In the genomic region with DNA sequence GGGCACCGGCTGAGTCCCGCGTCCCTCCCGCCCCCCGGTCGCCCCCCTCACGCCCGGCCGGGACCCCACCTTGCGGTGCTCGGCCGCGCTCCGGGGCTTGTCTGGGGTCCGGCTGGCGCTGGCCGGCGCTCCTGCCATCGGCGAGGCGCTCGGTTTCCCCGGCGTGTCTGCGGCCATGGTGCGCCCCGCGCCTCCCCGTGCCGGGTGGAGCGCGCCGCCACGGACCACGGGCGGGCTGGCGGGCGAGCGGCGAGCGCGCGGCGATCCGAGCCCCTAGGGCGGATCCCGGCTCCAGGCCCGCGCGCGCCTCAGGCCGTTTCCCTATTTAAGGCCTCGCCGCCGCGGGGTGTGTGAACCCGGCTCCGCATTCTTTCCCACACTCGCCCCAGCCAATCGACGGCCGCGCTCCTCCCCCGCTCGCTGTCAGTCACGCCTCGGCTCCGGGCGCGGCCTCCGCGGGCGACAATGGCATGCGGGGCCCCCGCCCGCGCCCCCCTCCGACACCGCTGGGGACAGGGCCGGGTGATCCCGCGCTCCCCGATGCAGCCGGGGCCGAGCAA, we compare ENCODE assay signal across 8 cellular contexts. TPM values are rescaled to one million over a fixed set of nuclear protein-coding genes. Genes with fewer than 3 reads are reported as not detected.
DNase-seq lines count a peak whose midpoint lies in the region; ATAC-seq, FAIRE-seq and TF ChIP-seq lines count a peak whose summit lies in the region.

A gene with protein sequence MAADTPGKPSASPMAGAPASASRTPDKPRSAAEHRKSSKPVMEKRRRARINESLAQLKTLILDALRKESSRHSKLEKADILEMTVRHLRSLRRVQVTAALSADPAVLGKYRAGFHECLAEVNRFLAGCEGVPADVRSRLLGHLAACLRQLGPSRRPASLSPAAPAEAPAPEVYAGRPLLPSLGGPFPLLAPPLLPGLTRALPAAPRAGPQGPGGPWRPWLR (minus strand): TSS at position 301 of the 560 bp plus-strand sequence. CDS start 124 bp downstream, at position 177.

- WGBS in mesendoderm (ENCODE audit: extremely low coverage, insufficient coverage, low lambda C conversion rate) = no CpG with 5 or more reads among the region's 85 CpGs

- H3K4me1 Mint-ChIP-seq in stimulated activated effector memory CD8-positive, alpha-beta T cell treated with anti-CD3 and anti-CD28 coated beads, Interleukin-12 subunit alpha, Interleukin-12 subunit beta, amount 100 ng/mL, for 72 hours = peaks cover 21% of the 10 kb centered on the region

- FAIRE-seq in endothelial cell of umbilical vein (lab: Jason Lieb, UNC) = peak; percentile 85

- H3K18ac ChIP-seq in mesendoderm (ENCODE audit: low read length) = peak within 1 kb of the TSS; percentile 15

- H4K5ac ChIP-seq in mesendoderm (ENCODE audit: low read length) = no peak within 1 kb of the TSS

- H3K79me1 ChIP-seq in mesendoderm (ENCODE audit: low read length) = no peaks in the 10 kb centered on the region

- no peaks in the 10 kb centered on the region for H3K9me3 Mint-ChIP-seq in stimulated activated effector memory CD8-positive, alpha-beta T cell treated with anti-CD3 and anti-CD28 coated beads, Interleukin-12 subunit alpha, Interleukin-12 subunit beta, amount 100 ng/mL, for 72 hours

- H3K79me2 ChIP-seq in endothelial cell of umbilical vein (ENCODE audit: control insufficient read depth, insufficient read depth, low read length) (no peaks in the 10 kb centered on the region), mesendoderm (ENCODE audit: control insufficient read depth, insufficient read depth, low read length) (no peaks in the 10 kb centered on the region)

- H3K23ac ChIP-seq in mesendoderm (ENCODE audit: low read length) = peak within 1 kb of the TSS; percentile 80

- peak; percentile 69 for TF ChIP-seq POLR2A in endothelial cell of umbilical vein (IDR thresholded peaks at IDR 0.05; ENCODE audit: low read depth, low read length)

- no peaks in the 10 kb centered on the region for H3K9me3 ChIP-seq in endothelial cell of umbilical vein (replicated peaks; ENCODE audit: control insufficient read depth, insufficient read depth, low read length)

- no peak within 1 kb of the TSS for H4K8ac ChIP-seq in mesendoderm (ENCODE audit: low read depth, low read length)

- H3K56ac ChIP-seq in mesendoderm (ENCODE audit: low read length) = peak within 1 kb of the TSS; percentile 85

- no TSS peak for BruUV-seq in endothelial cell of umbilical vein (replicated peaks; lab: Mats Ljungman, UMichigan)

- no peak within 1 kb of the TSS for H2AK5ac ChIP-seq in mesendoderm (ENCODE audit: low read length)

- no peaks in the 10 kb centered on the region for H3K9me1 ChIP-seq in endothelial cell of umbilical vein (replicated peaks; ENCODE audit: control insufficient read depth, extremely low read depth, insufficient read depth, low read length)

- no peak within 1 kb of the TSS for H2BK5ac ChIP-seq in mesendoderm (ENCODE audit: low read length)

- no peak within 1 kb of the TSS for H3K4ac ChIP-seq in mesendoderm (ENCODE audit: low read depth, low read length)

- H3K9ac ChIP-seq in endothelial cell of umbilical vein (replicated peaks; ENCODE audit: extremely low read depth, insufficient read depth, low read length) (peak within 1 kb of the TSS; percentile 91), mesendoderm (ENCODE audit: low read length) (peak within 1 kb of the TSS; percentile 71)

- H3K4me3 ChIP-seq in endothelial cell of umbilical vein (replicated peaks in 1 of 3; ENCODE audit: insufficient read depth in 1 of 3, low read depth in 1 of 3, low read length in 3 of 3) (peak within 1 kb of the TSS; percentile 47 to 55 (median 51)), mesendoderm (ENCODE audit: low read length) (no peak within 1 kb of the TSS)

- dilution Hi-C loops in endothelial cell of umbilical vein (cut with MboI; ENCODE audit: extremely low pct_ligation_motif_present, low sequenced_read_pairs) = no loop called here

- DNase-seq in AG20443 (ENCODE audit: low spot score) = peak; percentile 95
- peak; percentile 91 for DNase-seq in NCI-H2227 treated with DMSO at 0.1 percent for 48 hours (lab: John Stamatoyannopoulos, UW)
- peak; percentile 70 for DNase-seq in activated CD8-positive, alpha-beta memory T cell treated with anti-CD3 and anti-CD28 coated beads, Interleukin-2, amount 50 U/mL, for 4 hours
- peak; percentile 92 for DNase-seq in endothelial cell of umbilical vein (ENCODE audit: low read depth, low spot score)
- DNase-seq in mesendoderm = peak; percentile 92
- DNase-seq in stimulated activated effector memory CD8-positive, alpha-beta T cell treated with anti-CD3 and anti-CD28 coated beads, Interleukin-12 subunit alpha, Interleukin-12 subunit beta, amount 100 ng/mL, for 72 hours (ENCODE audit: low spot score in 2 of 2) = peak in 1 of 2 donors; percentile 73

- peak within 1 kb of the TSS; percentile 60 for H3K4me3 Mint-ChIP-seq in stimulated activated effector memory CD8-positive, alpha-beta T cell treated with anti-CD3 and anti-CD28 coated beads, Interleukin-12 subunit alpha, Interleukin-12 subunit beta, amount 100 ng/mL, for 72 hours

- CTCF ChIA-PET in endothelial cell of umbilical vein (lab: Charles Lee) = interaction anchor here (0.8 to 5.7 kb wide), 3 partner anchors 14 to 18 kb away, joined by 6 to 41 read pairs (median 22); a partner anchor contains a TSS

- H3K36me3 ChIP-seq in endothelial cell of umbilical vein (ENCODE audit: control insufficient read depth in 2 of 2, extremely low read depth in 1 of 2, insufficient read depth in 2 of 2, low read length in 2 of 2) (no peaks in the 10 kb centered on the region), mesendoderm (ENCODE audit: control insufficient read depth, insufficient read depth, low read length) (no peaks in the 10 kb centered on the region)

- no peaks in the 10 kb centered on the region for H3K36me3 Mint-ChIP-seq in stimulated activated effector memory CD8-positive, alpha-beta T cell treated with anti-CD3 and anti-CD28 coated beads, Interleukin-12 subunit alpha, Interleukin-12 subunit beta, amount 100 ng/mL, for 72 hours

- H3K4me1 ChIP-seq in endothelial cell of umbilical vein (ENCODE audit: control insufficient read depth, extremely low read depth, insufficient read depth, low read length) (peaks cover 13% of the 10 kb centered on the region), mesendoderm (ENCODE audit: control insufficient read depth, low read depth, low read length) (peaks cover 3% of the 10 kb centered on the region)

- ATAC-seq in GM21737 (IDR thresholded peaks at IDR 0.05; ENCODE audit: unreplicated experiment) = peak; percentile 37
- peak; percentile 57 for ATAC-seq in stimulated activated effector memory CD8-positive, alpha-beta T cell treated with anti-CD3 and anti-CD28 coated beads, Interleukin-12 subunit alpha, Interleukin-12 subunit beta, amount 100 ng/mL, for 72 hours
- no peak for ATAC-seq in GM18858 (IDR thresholded peaks at IDR 0.05; ENCODE audit: unreplicated experiment)

- intact Hi-C loops in endothelial cell of umbilical vein (cut with micrococcal nuclease) = loop anchor here (1.0 to 2.0 kb wide), 2 partner anchors 15 to 64 kb away; no protein-coding TSS in a partner anchor

- no peak within 1 kb of the TSS for H2BK15ac ChIP-seq in mesendoderm (replicated peaks; ENCODE audit: low read depth)

- TF ChIP-seq CTCF in endothelial cell of umbilical vein (IDR thresholded peaks at IDR 0.05; ENCODE audit: extremely low read depth in 1 of 2, insufficient read depth in 1 of 2, low read depth in 1 of 2, low read length in 2 of 2) = no peak

- H3K4me2 ChIP-seq in endothelial cell of umbilical vein (ENCODE audit: insufficient read depth, low read length) (peak within 1 kb of the TSS; percentile 72), mesendoderm (ENCODE audit: low read length) (peak within 1 kb of the TSS; percentile 71)

- no peaks in the 10 kb centered on the region for H4K20me1 ChIP-seq in endothelial cell of umbilical vein (replicated peaks; ENCODE audit: control insufficient read depth, extremely low read depth, insufficient read depth, low read length)

- no peak within 1 kb of the TSS for H2BK120ac ChIP-seq in mesendoderm (ENCODE audit: low read depth, low read length)

- H3K27me3 ChIP-seq in endothelial cell of umbilical vein (ENCODE audit: control insufficient read depth in 2 of 2, insufficient read depth in 2 of 2, low read length in 2 of 2) (peaks cover 0 to 19% of the 10 kb centered on the region in 2 experiments), mesendoderm (ENCODE audit: insufficient read depth, low read length, poor library complexity) (peaks cover 29% of the 10 kb centered on the region)

- POLR2A ChIA-PET in endothelial cell of umbilical vein (lab: Charles Lee) = no interaction called here

- peak within 1 kb of the TSS; percentile 50 for H2AFZ ChIP-seq in endothelial cell of umbilical vein (ENCODE audit: low read depth, low read length)

- H3K27ac Mint-ChIP-seq in stimulated activated effector memory CD8-positive, alpha-beta T cell treated with anti-CD3 and anti-CD28 coated beads, Interleukin-12 subunit alpha, Interleukin-12 subunit beta, amount 100 ng/mL, for 72 hours = peak within 1 kb of the TSS; percentile 60

- H3K27ac ChIP-seq in endothelial cell of umbilical vein (ENCODE audit: insufficient read depth, low read depth, low read length) (peak within 1 kb of the TSS; percentile 80), mesendoderm (ENCODE audit: low read depth, low read length) (peak within 1 kb of the TSS; percentile 15)

TF ChIP-seq in endothelial cell of umbilical vein, 7 proteins besides CTCF, POLR2A, EP300 and RAD21:
- TF ChIP-seq POLR2AphosphoS5 (IDR thresholded peaks at IDR 0.05; ENCODE audit: insufficient read depth, low read depth, low read length) (no peak), JUN (IDR thresholded peaks at IDR 0.05; ENCODE audit: borderline replicate concordance, insufficient read depth, insufficient read length, low read depth) (no peak), EZH2 (IDR thresholded peaks at IDR 0.05; ENCODE audit: borderline replicate concordance, low read depth, low read length, severe bottlenecking) (no peak)
- TF ChIP-seq, protein P1, sequence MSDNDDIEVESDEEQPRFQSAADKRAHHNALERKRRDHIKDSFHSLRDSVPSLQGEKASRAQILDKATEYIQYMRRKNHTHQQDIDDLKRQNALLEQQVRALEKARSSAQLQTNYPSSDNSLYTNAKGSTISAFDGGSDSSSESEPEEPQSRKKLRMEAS (IDR thresholded peaks at IDR 0.05; ENCODE audit: insufficient read depth, insufficient read length) = peak; percentile 7

RNA-seq across cellular contexts. Expression of the gene that starts here (rescaled TPM):
- total RNA-seq in endothelial cell of umbilical vein = 32.0 and 37.6 TPM in 2 replicates
- polyA plus RNA-seq in endothelial cell of umbilical vein = 30.5 and 50.6 TPM in 2 replicates
- polyA plus RNA-seq in endothelial cell of umbilical vein (2011; cell fraction: cytosol; rRNA removed) = 6.8 and 11.8 TPM in 2 replicates
- polyA plus RNA-seq in endothelial cell of umbilical vein (2011; cell fraction: nucleus; rRNA removed) = 54.2 and 66.1 TPM in 2 replicates
- polyA plus RNA-seq in endothelial cell of umbilical vein (2012) = 3.1 and 11.3 TPM in 2 replicates
- polyA minus RNA-seq in endothelial cell of umbilical vein = 2.1 and 2.5 TPM in 2 replicates
- 26.1 TPM for polyA minus RNA-seq in endothelial cell of umbilical vein (2011; cell fraction: cytosol; rRNA and poly(A)+ RNA removed)
- polyA minus RNA-seq in endothelial cell of umbilical vein (2011; cell fraction: nucleus; rRNA and poly(A)+ RNA removed) = 9.2 and 33.1 TPM in 2 replicates
- polyA plus RNA-seq in mesendoderm (2013, experiment 1 of 2) = 0.27 TPM
- 0.34 TPM for polyA plus RNA-seq in mesendoderm (2013, experiment 2 of 2)
